9 cellular contexts compared by ENCODE assay signal in genomic region chr20:2831191-2831590, GRCh38. TPM values are rescaled to one million over a fixed set of nuclear protein-coding genes. Genes with fewer than 3 reads are reported as not detected.
"Had no signal": no experiment of that assay in that cellular context is flagged by ENCODE, and none has a peak within 500 bp of the region (broad histone marks: within the 10 kb centered on the region; RNA-seq: fewer than 3 reads in every experiment).

No MANE protein-coding gene starts in this region.

RNA-seq across cellular contexts. Expression of gene TMEM239, which starts 15.0 kb away (rescaled TPM):
- total RNA-seq: LHCN-M2, MCF 10A, NCI-H460, OCI-LY7, PC-9, Right ventricle myocardium inferior, RPMI7951, SJCRH30, SK-MEL-5 had no signal

RNA-seq across cellular contexts. Expression of gene C20orf141, which starts 16.4 kb away (rescaled TPM):
- total RNA-seq: LHCN-M2, MCF 10A, NCI-H460, OCI-LY7, PC-9, Right ventricle myocardium inferior, RPMI7951, SJCRH30, SK-MEL-5 had no signal

RNA-seq across cellular contexts. Expression of gene CPXM1, which starts 30.8 kb away (rescaled TPM):
- total RNA-seq: LHCN-M2, MCF 10A, NCI-H460, OCI-LY7, PC-9, RPMI7951 had no signal
